Comparison of ENCODE assay signal across 8 cellular contexts in genomic region chr2:27959496-27959895, GRCh38.
DNase-seq lines count a peak whose midpoint lies in the region; ATAC-seq and TF ChIP-seq lines count a peak whose summit lies in the region.

No MANE protein-coding gene starts in this region.

- H3K36me3 Mint-ChIP-seq in CD8-positive, alpha-beta memory T cell: peaks cover 0 to 2% (median 0%) of the 10 kb centered on the region in 3 donors
- peaks cover 12% of the 10 kb centered on the region for H3K36me3 Mint-ChIP-seq in natural killer cell treated with Interleukin-12 subunit alpha and Interleukin-12 subunit beta and Interleukin-15 and Interleukin-18, amount 100 ng/mL, for 72 hours
- H3K36me3 Mint-ChIP-seq in progenitor cell of endocrine pancreas (ENCODE audit: insufficient read depth): no peaks in the 10 kb centered on the region

- POLR2A ChIA-PET in CD8-positive, alpha-beta memory T cell (lab: Charles Lee): no interaction called here

- no peaks in the 10 kb centered on the region for H3K9me3 ChIP-seq in CD8-positive, alpha-beta memory T cell (ENCODE audit: low read length)

- H3K27ac ChIP-seq in CD8-positive, alpha-beta memory T cell (ENCODE audit: low read depth, low read length): no peak overlapping the region

- peaks cover 33% of the 10 kb centered on the region for H3K4me1 ChIP-seq in CD8-positive, alpha-beta memory T cell (ENCODE audit: insufficient read depth, low read length)

- no peaks in the 10 kb centered on the region for H3K27me3 ChIP-seq in CD8-positive, alpha-beta memory T cell (ENCODE audit: insufficient read depth, low read length, poor library complexity, severe bottlenecking)

- H3K4me1 Mint-ChIP-seq in CD8-positive, alpha-beta memory T cell: peaks cover 67 to 81% (median 81%) of the 10 kb centered on the region in 3 donors
- peaks cover 58 to 78% of the 10 kb centered on the region in 2 donors for H3K4me1 Mint-ChIP-seq in natural killer cell treated with Interleukin-12 subunit alpha and Interleukin-12 subunit beta and Interleukin-15 and Interleukin-18, amount 100 ng/mL, for 72 hours (ENCODE audit: low read depth in 2 of 2)
- H3K4me1 Mint-ChIP-seq in progenitor cell of endocrine pancreas (ENCODE audit: low read depth): peaks cover 11% of the 10 kb centered on the region

- H3K9me3 Mint-ChIP-seq in CD8-positive, alpha-beta memory T cell: no peaks in the 10 kb centered on the region
- no peaks in the 10 kb centered on the region for H3K9me3 Mint-ChIP-seq in natural killer cell treated with Interleukin-12 subunit alpha and Interleukin-12 subunit beta and Interleukin-15 and Interleukin-18, amount 100 ng/mL, for 72 hours
- no peaks in the 10 kb centered on the region for H3K9me3 Mint-ChIP-seq in progenitor cell of endocrine pancreas (ENCODE audit: low read depth)

- H3K36me3 ChIP-seq in CD8-positive, alpha-beta memory T cell (ENCODE audit: insufficient read depth, low read length): no peaks in the 10 kb centered on the region

- H3K27ac Mint-ChIP-seq in CD8-positive, alpha-beta memory T cell: peak overlapping the region in 5 of 8 donors; percentile 1 to 84 (median 41)
- H3K27ac Mint-ChIP-seq in natural killer cell treated with Interleukin-12 subunit alpha and Interleukin-12 subunit beta and Interleukin-15 and Interleukin-18, amount 100 ng/mL, for 72 hours: peak overlapping the region; percentile 90 to 94
- H3K27ac Mint-ChIP-seq in progenitor cell of endocrine pancreas: no peak overlapping the region

- no peaks in the 10 kb centered on the region for H3K27me3 Mint-ChIP-seq in CD8-positive, alpha-beta memory T cell
- no peaks in the 10 kb centered on the region for H3K27me3 Mint-ChIP-seq in natural killer cell treated with Interleukin-12 subunit alpha and Interleukin-12 subunit beta and Interleukin-15 and Interleukin-18, amount 100 ng/mL, for 72 hours
- no peaks in the 10 kb centered on the region for H3K27me3 Mint-ChIP-seq in progenitor cell of endocrine pancreas

- TF ChIP-seq CTCF in progenitor cell of endocrine pancreas (IDR thresholded peaks at IDR 0.05; ENCODE audit: unreplicated experiment): no peak

- DNase-seq in CD8-positive, alpha-beta memory T cell: no peak
- DNase-seq in OCI-M1 (lab: John Stamatoyannopoulos, UW) (peak; percentile 90), dermis microvascular lymphatic vessel endothelial cell (ENCODE audit: low read depth in 2 of 2) (peak; percentile 61 to 78), progenitor cell of endocrine pancreas (ENCODE audit: low spot score, unreplicated experiment) (no peak), DMS114 treated with DMSO at 0.1 percent for 48 hours (lab: John Stamatoyannopoulos, UW; ENCODE audit: unreplicated experiment) (no peak)
- no peak for DNase-seq in natural killer cell treated with Interleukin-12 subunit alpha and Interleukin-12 subunit beta and Interleukin-15 and Interleukin-18, amount 100 ng/mL, for 72 hours (ENCODE audit: low spot score)
- DNase-seq in activated naive CD4-positive, alpha-beta T cell treated with anti-CD3 and anti-CD28 coated beads, Interleukin-2, amount 50 U/mL, for 16 hours: no peak

- CTCF ChIA-PET in CD8-positive, alpha-beta memory T cell (lab: Charles Lee): no interaction called here

- H3K4me3 ChIP-seq in CD8-positive, alpha-beta memory T cell (ENCODE audit: low read length): no peak overlapping the region

- H3K4me3 Mint-ChIP-seq in CD8-positive, alpha-beta memory T cell: no peak overlapping the region
- H3K4me3 Mint-ChIP-seq in natural killer cell treated with Interleukin-12 subunit alpha and Interleukin-12 subunit beta and Interleukin-15 and Interleukin-18, amount 100 ng/mL, for 72 hours: peak overlapping the region; percentile 79
- H3K4me3 Mint-ChIP-seq in progenitor cell of endocrine pancreas (ENCODE audit: low read depth): no peak overlapping the region

- ATAC-seq in natural killer cell treated with Interleukin-12 subunit alpha and Interleukin-12 subunit beta and Interleukin-15 and Interleukin-18, amount 100 ng/mL, for 72 hours: no peak
- no peak for ATAC-seq in GM21447 (IDR thresholded peaks at IDR 0.05; ENCODE audit: unreplicated experiment)

Comparison
In these comparisons a context has a peak if more than half of its experiments do, and no peak if none do; other contexts are left out.
1. DNase-seq: peak in OCI-M1 (single experiment) and dermis microvascular lymphatic vessel endothelial cell (2 of 2); none in CD8-positive, alpha-beta memory T cell (0 of 5), natural killer cell treated with Interleukin-12 subunit alpha and Interleukin-12 subunit beta and Interleukin-15 and Interleukin-18, amount 100 ng/mL, for 72 hours (single experiment), progenitor cell of endocrine pancreas (single experiment), activated naive CD4-positive, alpha-beta T cell treated with anti-CD3 and anti-CD28 coated beads, Interleukin-2, amount 50 U/mL, for 16 hours (single experiment) and DMS114 treated with DMSO at 0.1 percent for 48 hours (single experiment).